In the genomic region with DNA sequence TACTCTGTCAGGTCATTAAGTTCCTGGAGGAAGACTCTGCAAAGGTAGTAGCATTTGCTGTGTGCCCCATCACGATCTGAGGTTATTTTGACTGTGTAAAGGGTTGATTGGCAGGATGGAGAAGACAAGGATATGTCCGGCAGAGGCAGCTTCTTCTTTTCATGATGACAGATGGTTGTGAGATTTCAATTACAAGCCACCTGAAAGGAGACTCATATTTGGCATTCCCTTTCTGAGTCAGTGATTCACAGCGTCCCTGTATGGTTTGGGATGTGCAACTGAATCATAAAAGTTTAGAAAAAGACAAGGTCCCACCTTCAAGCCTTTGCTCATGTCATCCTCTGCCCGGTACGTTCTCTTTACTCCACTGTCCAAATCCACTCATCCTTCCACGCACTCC, we compare ENCODE assay signal across 23 cellular contexts.
A peak's percentile ranks its signal among the peaks of the same experiment; 100 is the strongest.
DNase-seq lines count a peak whose midpoint lies in the region; ATAC-seq, FAIRE-seq and TF ChIP-seq lines count a peak whose summit lies in the region.
"Had no signal": no experiment of that assay in that cellular context is flagged by ENCODE, and none has a peak within 500 bp of the region (broad histone marks: within the 10 kb centered on the region; RNA-seq: fewer than 3 reads in every experiment).

No MANE protein-coding gene starts in this region.

- H4K91ac ChIP-seq in IMR-90 (ENCODE audit: insufficient read depth, low read depth, low read length): no peak overlapping the region

- H3K36me3 Mint-ChIP-seq in endodermal cell (ENCODE audit: low read depth) (no peaks in the 10 kb centered on the region), neural progenitor cell (no peaks in the 10 kb centered on the region)
- H3K36me3 Mint-ChIP-seq: CD4-positive, CD25-positive, alpha-beta regulatory T cell; CD8-positive, alpha-beta memory T cell had no signal

- POLR2A ChIA-PET in IMR-90 (lab: Charles Lee; ENCODE audit: unreplicated experiment): no interaction called here

- H3K23ac ChIP-seq in IMR-90 (ENCODE audit: low read depth, low read length): 0 out of 2 replicates have a peak overlapping the region, but pooled peaks have one; percentile 16

- TF ChIP-seq RAD21 in IMR-90 (IDR thresholded peaks at IDR 0.05; ENCODE audit: low read length): no peak

- DNase-seq in GM12892 (ENCODE audit: insufficient read length) (no peak), IMR-90 (no peak), endodermal cell (no peak), neural progenitor cell (ENCODE audit: low spot score) (no peak), GM13976 (ENCODE audit: low spot score) (no peak)
- DNase-seq: BE2C; C1 segment of cervical spinal cord; CD4-positive, CD25-positive, alpha-beta regulatory T cell; CD8-positive, alpha-beta memory T cell; COR-L47; DMS 273 treated with DMSO at 0.1 percent for 48 hours; DMS53; DND-41; HFFc6; KG1 had no signal

- intact Hi-C loops in IMR-90 (cut with micrococcal nuclease): no loop called here

- H2AK5ac ChIP-seq in IMR-90 (ENCODE audit: low read depth, low read length): no peak overlapping the region

- H3K4me1 Mint-ChIP-seq in endodermal cell (peaks cover 39% of the 10 kb centered on the region), neural progenitor cell (peaks cover 40% of the 10 kb centered on the region)
- H3K4me1 Mint-ChIP-seq: CD4-positive, CD25-positive, alpha-beta regulatory T cell; CD8-positive, alpha-beta memory T cell had no signal

- H2AFZ ChIP-seq in IMR-90 (replicated peaks; ENCODE audit: low read length, poor library complexity) (no peak overlapping the region), neural progenitor cell (replicated peaks) (no peak overlapping the region)
- H2AFZ ChIP-seq: GM23338 had no signal

- H3K18ac ChIP-seq in IMR-90 (ENCODE audit: low read depth, low read length): no peak overlapping the region

- H3K27me3 Mint-ChIP-seq in endodermal cell (ENCODE audit: insufficient read depth) (no peaks in the 10 kb centered on the region), neural progenitor cell (ENCODE audit: insufficient read depth, low read depth) (no peaks in the 10 kb centered on the region)

- H3K27me3 ChIP-seq in IMR-90 (ENCODE audit: control insufficient read depth, insufficient read depth, low read length): no peaks in the 10 kb centered on the region
- H3K27me3 ChIP-seq in endodermal cell (ENCODE audit: control insufficient read depth, insufficient read depth, low read length, poor library complexity, severe bottlenecking): no peaks in the 10 kb centered on the region
- H3K27me3 ChIP-seq in neural progenitor cell: no peaks in the 10 kb centered on the region
- H3K27me3 ChIP-seq: BE2C had no signal

- no peak overlapping the region for H3K4me2 ChIP-seq in IMR-90 (ENCODE audit: low read depth, low read length)
- H3K4me2 ChIP-seq in neural progenitor cell: peak overlapping the region; percentile 70
- H3K4me2 ChIP-seq: GM23338 had no signal

- FAIRE-seq in GM12892 (lab: Jason Lieb, UNC): peak; percentile 64
- FAIRE-seq: G401.6, GM19239, H54, HepG2 had no signal

- H3K4me3 ChIP-seq in IMR-90 (ENCODE audit: insufficient read depth, low read depth, low read length): no peak overlapping the region
- peak overlapping the region; percentile 10 for H3K4me3 ChIP-seq in endodermal cell (ENCODE audit: low read length)
- no peak overlapping the region for H3K4me3 ChIP-seq in neural progenitor cell
- H3K4me3 ChIP-seq: GM23338 had no signal

- H3K27ac Mint-ChIP-seq in endodermal cell (peak overlapping the region; percentile 16), neural progenitor cell (no peak overlapping the region)
- H3K27ac Mint-ChIP-seq: CD4-positive, CD25-positive, alpha-beta regulatory T cell; GM23338; HFFc6 had no signal

- H3K9me3 ChIP-seq in IMR-90 (ENCODE audit: control insufficient read depth, insufficient read depth, low read length) (no peaks in the 10 kb centered on the region), endodermal cell (ENCODE audit: control insufficient read depth, low read length) (no peaks in the 10 kb centered on the region), neural progenitor cell (ENCODE audit: low read depth) (no peaks in the 10 kb centered on the region)
- H3K9me3 ChIP-seq: BE2C had no signal

- no peak overlapping the region for H3K4ac ChIP-seq in IMR-90 (ENCODE audit: low read depth, low read length)

- TF ChIP-seq POLR2A in GM12892 (IDR thresholded peaks at IDR 0.05; ENCODE audit: low read depth, low read length) (no peak), IMR-90 (IDR thresholded peaks at IDR 0.05; ENCODE audit: low read depth, low read length) (no peak)

- H3F3A ChIP-seq in neural progenitor cell (ENCODE audit: low read depth): peaks cover 40% of the 10 kb centered on the region

- no peak overlapping the region for H2AK9ac ChIP-seq in IMR-90 (replicated peaks; ENCODE audit: low read depth, low read length, poor library complexity)

- no peak overlapping the region for H3K14ac ChIP-seq in IMR-90 (replicated peaks; ENCODE audit: low read depth, low read length)

- no peak overlapping the region for H2BK15ac ChIP-seq in IMR-90 (ENCODE audit: low read depth, low read length)

- no peaks in the 10 kb centered on the region for H3K79me2 ChIP-seq in neural progenitor cell (ENCODE audit: low read depth)

- no peak overlapping the region for H3K9ac ChIP-seq in IMR-90 (ENCODE audit: low read depth, low read length)
- H3K9ac ChIP-seq in endodermal cell (ENCODE audit: extremely low read depth, low read length, poor library complexity, severe bottlenecking): no peak overlapping the region
- no peak overlapping the region for H3K9ac ChIP-seq in neural progenitor cell

- CTCF ChIA-PET in IMR-90 (lab: Yijun Ruan, JAX): no interaction called here

- H2BK120ac ChIP-seq in IMR-90 (ENCODE audit: low read depth, low read length): no peak overlapping the region

- no peak overlapping the region for H3K56ac ChIP-seq in IMR-90 (ENCODE audit: extremely low read depth, insufficient read depth, low read length)

- no peak for TF ChIP-seq CTCF in IMR-90 (conservative IDR thresholded peaks at IDR 0.05; ENCODE audit: low read depth, low read length)
- TF ChIP-seq CTCF in endodermal cell (conservative IDR thresholded peaks at IDR 0.05): no peak
- TF ChIP-seq CTCF in neural progenitor cell (IDR thresholded peaks at IDR 0.05): no peak
- TF ChIP-seq CTCF in GM13976 (IDR thresholded peaks at IDR 0.05; ENCODE audit: borderline replicate concordance, control extremely low read depth, extremely low read depth, insufficient read depth, missing control alignments): no peak

- H2BK5ac ChIP-seq in IMR-90 (ENCODE audit: low read depth, low read length, poor library complexity, severe bottlenecking): no peak overlapping the region

- H4K8ac ChIP-seq in IMR-90 (ENCODE audit: low read depth in 2 of 2, low read length in 2 of 2): no peak overlapping the region

- H2BK20ac ChIP-seq in IMR-90 (ENCODE audit: low read depth, low read length): no peak overlapping the region

- in situ Hi-C loops in IMR-90 (cut with MboI; ENCODE audit: low sequenced_read_pairs): no loop called here
- in situ Hi-C loops in GM13976 (cut with MboI; ENCODE audit: low sequenced_read_pairs, unreplicated experiment): no loop called here

- H4K20me1 ChIP-seq in IMR-90 (ENCODE audit: insufficient read depth, low read length): no peaks in the 10 kb centered on the region
- no peaks in the 10 kb centered on the region for H4K20me1 ChIP-seq in neural progenitor cell (ENCODE audit: low read depth)

- no TSS peak for BruUV-seq in IMR-90 (replicated peaks; lab: Mats Ljungman, UMichigan)

- H3K4me1 ChIP-seq in IMR-90 (ENCODE audit: control insufficient read depth, insufficient read depth, low read length) (no peaks in the 10 kb centered on the region), endodermal cell (ENCODE audit: control insufficient read depth, insufficient read depth, low read length) (peaks cover 20% of the 10 kb centered on the region), neural progenitor cell (peaks cover 64% of the 10 kb centered on the region)
- H3K4me1 ChIP-seq: BE2C had no signal

- dilution Hi-C loops in IMR-90 (cut with HindIII; ENCODE audit: low sequenced_read_pairs, unreplicated experiment): no loop called here

- H3K27ac ChIP-seq in IMR-90 (ENCODE audit: insufficient read depth, low read length): no peak overlapping the region
- no peak overlapping the region for H3K27ac ChIP-seq in endodermal cell (ENCODE audit: low read depth, low read length)
- no peak overlapping the region for H3K27ac ChIP-seq in neural progenitor cell

- ATAC-seq in IMR-90 (ENCODE audit: low read depth) (no peak), HG02885 (IDR thresholded peaks at IDR 0.05; ENCODE audit: poor library complexity, unreplicated experiment) (no peak), GM18517 (IDR thresholded peaks at IDR 0.05; ENCODE audit: unreplicated experiment) (no peak)
- ATAC-seq: GM23338, HCT116, HepG2 had no signal

- no CpG with 5 or more reads among the region's 6 CpGs for WGBS in IMR-90 (ENCODE audit: extremely low coverage in 2 of 2, insufficient read length in 1 of 2), 2 experiments
- 92 to 95% methylated on average over 5 of the region's 6 CpGs for WGBS in endodermal cell (ENCODE audit: insufficient coverage in 1 of 2, insufficient read length in 1 of 2), 2 experiments

- no peak overlapping the region for H4K5ac ChIP-seq in IMR-90 (ENCODE audit: low read depth, low read length)

- H3K36me3 ChIP-seq in IMR-90 (ENCODE audit: control insufficient read depth, insufficient read depth, low read length) (no peaks in the 10 kb centered on the region), endodermal cell (ENCODE audit: control insufficient read depth, insufficient read depth, low read length) (no peaks in the 10 kb centered on the region), neural progenitor cell (no peaks in the 10 kb centered on the region)
- H3K36me3 ChIP-seq: BE2C had no signal

- H3K4me3 Mint-ChIP-seq in endodermal cell: no peak overlapping the region
- no peak overlapping the region for H3K4me3 Mint-ChIP-seq in neural progenitor cell
- H3K4me3 Mint-ChIP-seq: CD4-positive, CD25-positive, alpha-beta regulatory T cell; CD8-positive, alpha-beta memory T cell; GM23338; HFFc6 had no signal

- H3K79me1 ChIP-seq in IMR-90 (ENCODE audit: low read depth in 1 of 2, low read length in 2 of 2): no peaks in the 10 kb centered on the region

- H3K9me3 Mint-ChIP-seq in endodermal cell (no peaks in the 10 kb centered on the region), neural progenitor cell (no peaks in the 10 kb centered on the region)
- H3K9me3 Mint-ChIP-seq: GM23338, HFFc6 had no signal

- no peaks in the 10 kb centered on the region for H3K9me1 ChIP-seq in IMR-90 (ENCODE audit: insufficient read depth, low read length)

TF ChIP-seq in IMR-90, 13 proteins besides CTCF, POLR2A, EP300 and RAD21 (continues in another document):
- TF ChIP-seq MAZ (IDR thresholded peaks at IDR 0.05; ENCODE audit: borderline replicate concordance, low read depth, low read length): no peak
- TF ChIP-seq, protein P1, sequence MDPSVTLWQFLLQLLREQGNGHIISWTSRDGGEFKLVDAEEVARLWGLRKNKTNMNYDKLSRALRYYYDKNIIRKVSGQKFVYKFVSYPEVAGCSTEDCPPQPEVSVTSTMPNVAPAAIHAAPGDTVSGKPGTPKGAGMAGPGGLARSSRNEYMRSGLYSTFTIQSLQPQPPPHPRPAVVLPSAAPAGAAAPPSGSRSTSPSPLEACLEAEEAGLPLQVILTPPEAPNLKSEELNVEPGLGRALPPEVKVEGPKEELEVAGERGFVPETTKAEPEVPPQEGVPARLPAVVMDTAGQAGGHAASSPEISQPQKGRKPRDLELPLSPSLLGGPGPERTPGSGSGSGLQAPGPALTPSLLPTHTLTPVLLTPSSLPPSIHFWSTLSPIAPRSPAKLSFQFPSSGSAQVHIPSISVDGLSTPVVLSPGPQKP (IDR thresholded peaks at IDR 0.05; ENCODE audit: borderline replicate concordance, low read depth, low read length): no peak
